Comparison of ENCODE assay signal across 8 cellular contexts in genomic region chr6:18265099-18265372, GRCh38. TPM values are rescaled to one million over a fixed set of nuclear protein-coding genes. Genes with fewer than 3 reads are reported as not detected.
DNase-seq lines count a peak whose midpoint lies in the region; FAIRE-seq and TF ChIP-seq lines count a peak whose summit lies in the region.

No MANE protein-coding gene starts in this region.

- H3K27ac ChIP-seq in OCI-LY1 (ENCODE audit: low read depth, low read length, poor library complexity, severe bottlenecking) (peak overlapping the region; percentile 63), endothelial cell of umbilical vein (ENCODE audit: insufficient read depth, low read depth, low read length) (peak overlapping the region; percentile 93), trophoblast cell (ENCODE audit: low read depth, low read length) (no peak overlapping the region)

- H2AK5ac ChIP-seq in trophoblast cell (ENCODE audit: low read length): no peak overlapping the region

- no peak overlapping the region for H3K23ac ChIP-seq in trophoblast cell (ENCODE audit: low read length)

- H4K12ac ChIP-seq in trophoblast cell (ENCODE audit: low read depth, low read length): peak overlapping the region; percentile 13

- no peak overlapping the region for H2BK12ac ChIP-seq in trophoblast cell (ENCODE audit: low read length)

- TSS peak; percentile 79 for BruUV-seq in endothelial cell of umbilical vein (replicated peaks; lab: Mats Ljungman, UMichigan)

- H3K4me2 ChIP-seq in OCI-LY1 (ENCODE audit: low read length) (peak overlapping the region; percentile 72), endothelial cell of umbilical vein (ENCODE audit: insufficient read depth, low read length) (peak overlapping the region; percentile 72), trophoblast cell (ENCODE audit: low read length) (peak overlapping the region; percentile 93)

- CTCF ChIA-PET in endothelial cell of umbilical vein (lab: Charles Lee): interaction anchor here (1.1 to 1.7 kb wide), 2 partner anchors 16 to 37 kb away, joined by 3 to 4 read pairs; no protein-coding TSS in a partner anchor

- H3K79me1 ChIP-seq in trophoblast cell (ENCODE audit: low read length): peaks cover 13% of the 10 kb centered on the region

- H3K79me2 ChIP-seq in OCI-LY1 (ENCODE audit: insufficient read depth, low read length) (peaks cover 39% of the 10 kb centered on the region), endothelial cell of umbilical vein (ENCODE audit: control insufficient read depth, insufficient read depth, low read length) (peaks cover 40% of the 10 kb centered on the region), trophoblast cell (ENCODE audit: control insufficient read depth, insufficient read depth, low read length, poor library complexity) (peaks cover 27% of the 10 kb centered on the region)

- H3K36me3 ChIP-seq in ES-I3 (ENCODE audit: insufficient read depth, low read length) (peaks cover 4% of the 10 kb centered on the region; the same call in 1 of the 2 replicates), OCI-LY1 (ENCODE audit: insufficient read depth, low read length) (peaks cover 36% of the 10 kb centered on the region), endothelial cell of umbilical vein (ENCODE audit: control insufficient read depth in 2 of 2, extremely low read depth in 1 of 2, insufficient read depth in 2 of 2, low read length in 2 of 2) (no peaks in the 10 kb centered on the region), trophoblast cell (ENCODE audit: control insufficient read depth in 1 of 2, insufficient read depth in 2 of 2, low read length in 2 of 2) (peaks cover 2 to 3% of the 10 kb centered on the region in 2 experiments)

- peak overlapping the region; percentile 92 for H4K8ac ChIP-seq in trophoblast cell (ENCODE audit: low read depth, low read length)

- H3K4ac ChIP-seq in trophoblast cell (ENCODE audit: low read depth, low read length): no peak overlapping the region

- intact Hi-C loops in endothelial cell of umbilical vein (cut with micrococcal nuclease): loop anchor here (5.0 kb wide), 1 partner anchor 878 kb away; no protein-coding TSS in a partner anchor

- H3K9ac ChIP-seq in ES-I3 (ENCODE audit: low read depth, low read length): peak overlapping the region; percentile 49
- peak overlapping the region; percentile 98 for H3K9ac ChIP-seq in OCI-LY1 (ENCODE audit: low read length)
- peak overlapping the region; percentile 90 for H3K9ac ChIP-seq in endothelial cell of umbilical vein (replicated peaks; ENCODE audit: extremely low read depth, insufficient read depth, low read length)
- H3K9ac ChIP-seq in trophoblast cell (ENCODE audit: low read length): peak overlapping the region; percentile 31

- dilution Hi-C loops in endothelial cell of umbilical vein (cut with MboI; ENCODE audit: extremely low pct_ligation_motif_present, low sequenced_read_pairs): no loop called here

- H3F3A ChIP-seq in OCI-LY1 (ENCODE audit: insufficient read depth, low read length): no peaks in the 10 kb centered on the region

- TF ChIP-seq POLR2A in endothelial cell of umbilical vein (IDR thresholded peaks at IDR 0.05; ENCODE audit: low read depth, low read length): no peak
- TF ChIP-seq POLR2A in GM12891 (IDR thresholded peaks at IDR 0.05; ENCODE audit: low read depth, low read length): no peak

- DNase-seq in endothelial cell of umbilical vein (ENCODE audit: low read depth, low spot score): no peak
- no peak for DNase-seq in trophoblast cell
- DNase-seq in HTR-8/SVneo (ENCODE audit: insufficient read length, low spot score): no peak
- DNase-seq in GM12891 (ENCODE audit: insufficient read length, low spot score): no peak
- DNase-seq in NCI-H1092 (lab: John Stamatoyannopoulos, UW): no peak
- DNase-seq in iPS-NIHi11 (ENCODE audit: low spot score): no peak

- H3K9me3 ChIP-seq in ES-I3 (ENCODE audit: control insufficient read depth, insufficient read depth, low read length) (peaks cover 2% of the 10 kb centered on the region; the same call in 1 of the 2 replicates), OCI-LY1 (ENCODE audit: low read length) (peaks cover 6% of the 10 kb centered on the region; the same call in 1 of the 2 replicates), endothelial cell of umbilical vein (replicated peaks; ENCODE audit: control insufficient read depth, insufficient read depth, low read length) (no peaks in the 10 kb centered on the region), trophoblast cell (ENCODE audit: insufficient read depth, low read depth, low read length) (peaks cover 2% of the 10 kb centered on the region)

- FAIRE-seq in endothelial cell of umbilical vein (lab: Jason Lieb, UNC) (no peak), HTR-8/SVneo (lab: Jason Lieb, UNC) (no peak), GM12891 (lab: Jason Lieb, UNC) (no peak)

- no peak overlapping the region for H3K18ac ChIP-seq in trophoblast cell (ENCODE audit: low read length)

- no peak overlapping the region for H2BK5ac ChIP-seq in trophoblast cell (ENCODE audit: low read depth, low read length, poor library complexity)

- H2BK120ac ChIP-seq in trophoblast cell (ENCODE audit: insufficient read depth, low read length, poor library complexity): no peak overlapping the region

- no peaks in the 10 kb centered on the region for H3K9me1 ChIP-seq in endothelial cell of umbilical vein (replicated peaks; ENCODE audit: control insufficient read depth, extremely low read depth, insufficient read depth, low read length)

- no peaks in the 10 kb centered on the region for H3K9me2 ChIP-seq in OCI-LY1 (ENCODE audit: low read depth, low read length)

- no peak overlapping the region for H4K91ac ChIP-seq in trophoblast cell (ENCODE audit: low read depth, low read length)

- peak overlapping the region; percentile 91 for H3K4me3 ChIP-seq in OCI-LY1 (ENCODE audit: low read depth, low read length, poor library complexity, severe bottlenecking)
- H3K4me3 ChIP-seq in endothelial cell of umbilical vein (replicated peaks in 1 of 3; ENCODE audit: insufficient read depth in 1 of 3, low read depth in 1 of 3, low read length in 3 of 3): peak overlapping the region; percentile 37 to 90 (median 48)
- peak overlapping the region; percentile 98 for H3K4me3 ChIP-seq in trophoblast cell (ENCODE audit: low read depth, low read length)

- no CpG with 5 or more reads among the region's 2 CpGs for WGBS in trophoblast cell (ENCODE audit: extremely low coverage, insufficient coverage, insufficient read length)

- POLR2A ChIA-PET in endothelial cell of umbilical vein (lab: Charles Lee): no interaction called here

- H3K4me1 ChIP-seq in ES-I3 (ENCODE audit: insufficient read depth, low read length) (peaks cover 25% of the 10 kb centered on the region), OCI-LY1 (ENCODE audit: insufficient read depth, low read length, severe bottlenecking) (peaks cover 42% of the 10 kb centered on the region), endothelial cell of umbilical vein (ENCODE audit: control insufficient read depth, extremely low read depth, insufficient read depth, low read length) (peaks cover 29% of the 10 kb centered on the region), trophoblast cell (ENCODE audit: control insufficient read depth in 1 of 2, insufficient read depth in 2 of 2, low read length in 2 of 2) (peaks cover 3 to 8% of the 10 kb centered on the region in 2 experiments)

- H4K20me1 ChIP-seq in OCI-LY1 (ENCODE audit: insufficient read depth, low read length): no peaks in the 10 kb centered on the region
- H4K20me1 ChIP-seq in endothelial cell of umbilical vein (replicated peaks; ENCODE audit: control insufficient read depth, extremely low read depth, insufficient read depth, low read length): peaks cover 4% of the 10 kb centered on the region

- no peak for TF ChIP-seq CTCF in OCI-LY1 (IDR thresholded peaks at IDR 0.05; ENCODE audit: low read length)
- TF ChIP-seq CTCF in endothelial cell of umbilical vein (IDR thresholded peaks at IDR 0.05; ENCODE audit: extremely low read depth in 1 of 2, insufficient read depth in 1 of 2, low read depth in 1 of 2, low read length in 2 of 2): no peak

- no peaks in the 10 kb centered on the region for H3K27me3 ChIP-seq in OCI-LY1 (ENCODE audit: insufficient read depth, low read length)
- peaks cover 6 to 8% of the 10 kb centered on the region in 2 experiments for H3K27me3 ChIP-seq in endothelial cell of umbilical vein (ENCODE audit: control insufficient read depth in 2 of 2, insufficient read depth in 2 of 2, low read length in 2 of 2)
- H3K27me3 ChIP-seq in trophoblast cell (ENCODE audit: insufficient read depth, low read length): no peaks in the 10 kb centered on the region

- H2AFZ ChIP-seq in OCI-LY1 (ENCODE audit: low read length) (0 out of 2 replicates have a peak overlapping the region, but pooled peaks have one; percentile 19), endothelial cell of umbilical vein (ENCODE audit: low read depth, low read length) (peak overlapping the region; percentile 48), trophoblast cell (ENCODE audit: insufficient read depth, low read length, poor library complexity) (peak overlapping the region; percentile 43)

- no peak overlapping the region for H3K14ac ChIP-seq in trophoblast cell (ENCODE audit: low read length)

TF ChIP-seq in endothelial cell of umbilical vein, 7 proteins besides CTCF, POLR2A, EP300 and RAD21 (continues in another document):
- TF ChIP-seq POLR2AphosphoS5 (IDR thresholded peaks at IDR 0.05; ENCODE audit: insufficient read depth, low read depth, low read length) (no peak), MYC (IDR thresholded peaks at IDR 0.05; ENCODE audit: low read depth, low read length) (no peak), JUN (IDR thresholded peaks at IDR 0.05; ENCODE audit: borderline replicate concordance, insufficient read depth, insufficient read length, low read depth) (no peak), GATA2 (IDR thresholded peaks at IDR 0.05; ENCODE audit: insufficient read depth, insufficient read length, low read depth, low read length) (no peak)

TF ChIP-seq in GM12891, 5 proteins besides CTCF, POLR2A, EP300 and RAD21:
- no peak for TF ChIP-seq POLR2AphosphoS5 (IDR thresholded peaks at IDR 0.05; ENCODE audit: low read depth, low read length)
- no peak for TF ChIP-seq SPI1 (IDR thresholded peaks at IDR 0.05; ENCODE audit: low read depth, low read length)
- no peak for TF ChIP-seq TAF1 (IDR thresholded peaks at IDR 0.05; ENCODE audit: low read depth, low read length)
- TF ChIP-seq PAX5 (IDR thresholded peaks at IDR 0.05; ENCODE audit: insufficient read depth, low read length, severe bottlenecking): no peak
- TF ChIP-seq POU2F2 (IDR thresholded peaks at IDR 0.05; ENCODE audit: low read depth, low read length): no peak

RNA-seq across cellular contexts. Expression of gene DEK, which starts 0.7 kb away (rescaled TPM):
- 118 and 120 TPM in 2 replicates for total RNA-seq in endothelial cell of umbilical vein
- 14.5 and 19.0 TPM in 2 replicates for polyA plus RNA-seq in endothelial cell of umbilical vein
- polyA plus RNA-seq in endothelial cell of umbilical vein (2011; cell fraction: cytosol; rRNA removed): 36.2 and 36.5 TPM in 2 replicates
- polyA plus RNA-seq in endothelial cell of umbilical vein (2011; cell fraction: nucleus; rRNA removed): 21.1 and 50.5 TPM in 2 replicates
- polyA plus RNA-seq in endothelial cell of umbilical vein (2012): 39.3 and 78.1 TPM in 2 replicates
- 8.2 and 10.5 TPM in 2 replicates for polyA minus RNA-seq in endothelial cell of umbilical vein
- 109 TPM for polyA minus RNA-seq in endothelial cell of umbilical vein (2011; cell fraction: cytosol; rRNA and poly(A)+ RNA removed)
- polyA minus RNA-seq in endothelial cell of umbilical vein (2011; cell fraction: nucleus; rRNA and poly(A)+ RNA removed): 24.5 and 28.9 TPM in 2 replicates
- polyA plus RNA-seq in trophoblast cell (2013): 71.5 and 79.3 TPM in 2 replicates
- 95.6 TPM for polyA plus RNA-seq in GM12891 (2012; ENCODE audit: low read depth, missing spikeins)

Comparison
In these comparisons a context has a peak if more than half of its experiments do, and no peak if none do; other contexts are left out.
1. H3K9ac ChIP-seq: peak in every context shown above with its lines; median percentile 98 in OCI-LY1; 90 in endothelial cell of umbilical vein; 49 in ES-I3; 31 in trophoblast cell.
2. H3K4me3 ChIP-seq: peak in every context shown above with its lines; median percentile 98 in trophoblast cell; 91 in OCI-LY1; 48 in endothelial cell of umbilical vein.